ENCODE assay signal across 1 cellular context in the genomic region with DNA sequence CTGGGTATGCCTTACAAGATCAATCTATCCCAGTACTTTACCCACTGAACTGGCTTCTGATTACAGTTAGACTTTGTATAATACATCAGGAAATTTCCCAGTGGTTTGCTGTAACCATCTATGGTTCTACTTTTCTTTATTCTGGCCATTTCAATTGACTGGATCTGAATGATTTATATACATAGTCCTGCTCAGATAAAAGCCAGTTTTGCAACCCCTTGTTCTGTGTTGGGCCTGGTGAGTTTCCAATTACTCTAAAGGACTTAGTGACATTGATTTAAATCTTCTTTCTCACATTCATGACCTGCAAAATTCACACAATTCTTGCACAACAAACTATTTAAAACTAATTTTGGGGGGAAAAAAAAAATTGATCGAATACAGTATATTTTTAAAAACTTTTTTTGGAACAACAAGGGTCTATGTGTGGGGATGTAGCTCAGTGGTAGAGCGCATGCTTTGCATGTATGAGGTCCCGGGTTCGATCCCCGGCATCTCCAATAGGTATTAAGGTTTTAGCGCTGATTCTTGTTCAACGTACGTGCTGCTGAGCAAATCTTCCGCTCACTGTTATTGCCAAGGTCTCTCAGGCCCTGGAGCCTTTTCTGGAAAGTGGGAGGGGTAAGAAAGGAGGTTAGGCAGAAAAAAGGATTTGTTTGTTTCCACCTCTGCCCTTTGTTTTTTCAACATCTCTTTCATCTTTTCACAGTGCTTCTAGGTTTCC.
A peak's percentile ranks its signal among the peaks of the same experiment; 100 is the strongest.
TF ChIP-seq lines count a peak whose summit lies in the region.

No MANE protein-coding gene starts in this region.

TF ChIP-seq in HepG2, 621 proteins besides CTCF, POLR2A, EP300 and RAD21 (continued from another document and continues in another):
- TF ChIP-seq, protein P1, sequence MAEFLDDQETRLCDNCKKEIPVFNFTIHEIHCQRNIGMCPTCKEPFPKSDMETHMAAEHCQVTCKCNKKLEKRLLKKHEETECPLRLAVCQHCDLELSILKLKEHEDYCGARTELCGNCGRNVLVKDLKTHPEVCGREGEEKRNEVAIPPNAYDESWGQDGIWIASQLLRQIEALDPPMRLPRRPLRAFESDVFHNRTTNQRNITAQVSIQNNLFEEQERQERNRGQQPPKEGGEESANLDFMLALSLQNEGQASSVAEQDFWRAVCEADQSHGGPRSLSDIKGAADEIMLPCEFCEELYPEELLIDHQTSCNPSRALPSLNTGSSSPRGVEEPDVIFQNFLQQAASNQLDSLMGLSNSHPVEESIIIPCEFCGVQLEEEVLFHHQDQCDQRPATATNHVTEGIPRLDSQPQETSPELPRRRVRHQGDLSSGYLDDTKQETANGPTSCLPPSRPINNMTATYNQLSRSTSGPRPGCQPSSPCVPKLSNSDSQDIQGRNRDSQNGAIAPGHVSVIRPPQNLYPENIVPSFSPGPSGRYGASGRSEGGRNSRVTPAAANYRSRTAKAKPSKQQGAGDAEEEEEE (CRISPR knock-in tag; IDR thresholded peaks at IDR 0.05; ENCODE audit: borderline replicate concordance), result no peak
- TF ChIP-seq CBX1 (IDR thresholded peaks at IDR 0.05; ENCODE audit: low read depth) (peak; percentile 27), ZNF550 (CRISPR knock-in tag; IDR thresholded peaks at IDR 0.05; ENCODE audit: borderline replicate concordance) (no peak), GATAD1 (CRISPR knock-in tag; IDR thresholded peaks at IDR 0.05) (0 out of 2 replicates have a peak, but pooled peaks have one; percentile 30), ZNF362 (CRISPR knock-in tag; IDR thresholded peaks at IDR 0.05; ENCODE audit: borderline replicate concordance) (peak; percentile 70; the same call in 1 of the 2 replicates), ZNF24 (IDR thresholded peaks at IDR 0.05) (peak; percentile 91), ZNF501 (CRISPR knock-in tag; IDR thresholded peaks at IDR 0.05) (no peak), ONECUT2 (CRISPR knock-in tag; IDR thresholded peaks at IDR 0.05) (peak; percentile 48; the same call in 1 of the 2 replicates), ZNF468 (CRISPR knock-in tag; IDR thresholded peaks at IDR 0.05) (no peak), ZMYM3 (CRISPR knock-in tag; IDR thresholded peaks at IDR 0.05) (no peak), RCOR2 (CRISPR knock-in tag; IDR thresholded peaks at IDR 0.05) (0 out of 2 replicates have a peak, but pooled peaks have one; percentile 27), HHEX (CRISPR knock-in tag; IDR thresholded peaks at IDR 0.05) (no peak), CHD2 (IDR thresholded peaks at IDR 0.05; ENCODE audit: low read depth, low read length) (no peak), DNMT3B (CRISPR knock-in tag; conservative IDR thresholded peaks at IDR 0.05) (no peak), CREM (IDR thresholded peaks at IDR 0.05) (peak; percentile 29; the same call in 1 of the 2 replicates), CREM (CRISPR knock-in tag; IDR thresholded peaks at IDR 0.05) (no peak), THAP11 (CRISPR knock-in tag; IDR thresholded peaks at IDR 0.05) (peak; percentile 52; the same call in 1 of the 2 replicates), ZNF225 (CRISPR knock-in tag; IDR thresholded peaks at IDR 0.05) (no peak), THAP9 (CRISPR knock-in tag; IDR thresholded peaks at IDR 0.05; ENCODE audit: borderline replicate concordance) (no peak), EED (CRISPR knock-in tag; IDR thresholded peaks at IDR 0.05) (no peak), EHMT2 (IDR thresholded peaks at IDR 0.05; ENCODE audit: borderline replicate concordance, low read depth, low read length) (peak; percentile 39; the same call in 1 of the 2 replicates), ZSCAN31 (CRISPR knock-in tag; IDR thresholded peaks at IDR 0.05; ENCODE audit: low read depth) (no peak), SMC3 (IDR thresholded peaks at IDR 0.05; ENCODE audit: low read length) (no peak), ZBTB26 (CRISPR knock-in tag; IDR thresholded peaks at IDR 0.05; ENCODE audit: borderline replicate concordance) (peak; percentile 69), HOXA5 (CRISPR knock-in tag; IDR thresholded peaks at IDR 0.05) (no peak), PBX2 (CRISPR knock-in tag; IDR thresholded peaks at IDR 0.05) (no peak), ZNF503 (CRISPR knock-in tag; IDR thresholded peaks at IDR 0.05) (0 out of 2 replicates have a peak, but pooled peaks have one; percentile 21), SKI (IDR thresholded peaks at IDR 0.05; ENCODE audit: partially characterized antibody) (no peak), CBX2 (IDR thresholded peaks at IDR 0.05; ENCODE audit: low read depth, low read length) (no peak), CBX2 (CRISPR knock-in tag; IDR thresholded peaks at IDR 0.05; ENCODE audit: low read depth) (no peak)
- TF ChIP-seq, protein P2, sequence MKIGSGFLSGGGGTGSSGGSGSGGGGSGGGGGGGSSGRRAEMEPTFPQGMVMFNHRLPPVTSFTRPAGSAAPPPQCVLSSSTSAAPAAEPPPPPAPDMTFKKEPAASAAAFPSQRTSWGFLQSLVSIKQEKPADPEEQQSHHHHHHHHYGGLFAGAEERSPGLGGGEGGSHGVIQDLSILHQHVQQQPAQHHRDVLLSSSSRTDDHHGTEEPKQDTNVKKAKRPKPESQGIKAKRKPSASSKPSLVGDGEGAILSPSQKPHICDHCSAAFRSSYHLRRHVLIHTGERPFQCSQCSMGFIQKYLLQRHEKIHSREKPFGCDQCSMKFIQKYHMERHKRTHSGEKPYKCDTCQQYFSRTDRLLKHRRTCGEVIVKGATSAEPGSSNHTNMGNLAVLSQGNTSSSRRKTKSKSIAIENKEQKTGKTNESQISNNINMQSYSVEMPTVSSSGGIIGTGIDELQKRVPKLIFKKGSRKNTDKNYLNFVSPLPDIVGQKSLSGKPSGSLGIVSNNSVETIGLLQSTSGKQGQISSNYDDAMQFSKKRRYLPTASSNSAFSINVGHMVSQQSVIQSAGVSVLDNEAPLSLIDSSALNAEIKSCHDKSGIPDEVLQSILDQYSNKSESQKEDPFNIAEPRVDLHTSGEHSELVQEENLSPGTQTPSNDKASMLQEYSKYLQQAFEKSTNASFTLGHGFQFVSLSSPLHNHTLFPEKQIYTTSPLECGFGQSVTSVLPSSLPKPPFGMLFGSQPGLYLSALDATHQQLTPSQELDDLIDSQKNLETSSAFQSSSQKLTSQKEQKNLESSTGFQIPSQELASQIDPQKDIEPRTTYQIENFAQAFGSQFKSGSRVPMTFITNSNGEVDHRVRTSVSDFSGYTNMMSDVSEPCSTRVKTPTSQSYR (CRISPR knock-in tag; IDR thresholded peaks at IDR 0.05; ENCODE audit: borderline replicate concordance), result no peak
- TF ChIP-seq, protein P3, sequence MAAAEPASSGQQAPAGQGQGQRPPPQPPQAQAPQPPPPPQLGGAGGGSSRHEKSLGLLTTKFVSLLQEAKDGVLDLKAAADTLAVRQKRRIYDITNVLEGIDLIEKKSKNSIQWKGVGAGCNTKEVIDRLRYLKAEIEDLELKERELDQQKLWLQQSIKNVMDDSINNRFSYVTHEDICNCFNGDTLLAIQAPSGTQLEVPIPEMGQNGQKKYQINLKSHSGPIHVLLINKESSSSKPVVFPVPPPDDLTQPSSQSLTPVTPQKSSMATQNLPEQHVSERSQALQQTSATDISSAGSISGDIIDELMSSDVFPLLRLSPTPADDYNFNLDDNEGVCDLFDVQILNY (CRISPR knock-in tag; conservative IDR thresholded peaks at IDR 0.05), result no peak
- TF ChIP-seq, protein P4, sequence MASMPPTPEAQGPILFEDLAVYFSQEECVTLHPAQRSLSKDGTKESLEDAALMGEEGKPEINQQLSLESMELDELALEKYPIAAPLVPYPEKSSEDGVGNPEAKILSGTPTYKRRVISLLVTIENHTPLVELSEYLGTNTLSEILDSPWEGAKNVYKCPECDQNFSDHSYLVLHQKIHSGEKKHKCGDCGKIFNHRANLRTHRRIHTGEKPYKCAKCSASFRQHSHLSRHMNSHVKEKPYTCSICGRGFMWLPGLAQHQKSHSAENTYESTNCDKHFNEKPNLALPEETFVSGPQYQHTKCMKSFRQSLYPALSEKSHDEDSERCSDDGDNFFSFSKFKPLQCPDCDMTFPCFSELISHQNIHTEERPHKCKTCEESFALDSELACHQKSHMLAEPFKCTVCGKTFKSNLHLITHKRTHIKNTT (CRISPR knock-in tag; IDR thresholded peaks at IDR 0.05), result no peak
- TF ChIP-seq, protein P5, sequence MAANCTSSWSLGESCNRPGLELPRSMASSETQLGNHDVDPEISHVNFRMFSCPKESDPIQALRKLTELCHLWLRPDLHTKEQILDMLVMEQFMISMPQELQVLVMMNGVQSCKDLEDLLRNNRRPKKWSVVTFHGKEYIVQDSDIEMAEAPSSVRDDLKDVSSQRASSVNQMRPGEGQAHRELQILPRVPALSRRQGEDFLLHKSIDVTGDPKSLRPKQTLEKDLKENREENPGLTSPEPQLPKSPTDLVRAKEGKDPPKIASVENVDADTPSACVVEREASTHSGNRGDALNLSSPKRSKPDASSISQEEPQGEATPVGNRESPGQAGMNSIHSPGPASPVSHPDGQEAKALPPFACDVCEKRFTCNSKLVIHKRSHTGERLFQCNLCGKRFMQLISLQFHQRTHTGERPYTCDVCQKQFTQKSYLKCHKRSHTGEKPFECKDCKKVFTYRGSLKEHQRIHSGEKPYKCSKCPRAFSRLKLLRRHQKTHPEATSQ (CRISPR knock-in tag; IDR thresholded peaks at IDR 0.05; ENCODE audit: borderline replicate concordance), result no peak
